17 cellular contexts compared by ENCODE assay signal in genomic region chr2:85457877-85458316, GRCh38. TPM values are rescaled to one million over a fixed set of nuclear protein-coding genes. Genes with fewer than 3 reads are reported as not detected.
A peak's percentile ranks its signal among the peaks of the same experiment; 100 is the strongest.
DNase-seq lines count a peak whose midpoint lies in the region; ATAC-seq, FAIRE-seq and TF ChIP-seq lines count a peak whose summit lies in the region.
"Had no signal": no experiment of that assay in that cellular context is flagged by ENCODE, and none has a peak within 500 bp of the region (broad histone marks: within the 10 kb centered on the region; RNA-seq: fewer than 3 reads in every experiment).

No MANE protein-coding gene starts in this region.

- no peak overlapping the region for H3K4me3 Mint-ChIP-seq in Calu3 (ENCODE audit: low read depth, unreplicated experiment)
- H3K4me3 Mint-ChIP-seq in endothelial cell (ENCODE audit: unreplicated experiment) = no peak overlapping the region
- H3K4me3 Mint-ChIP-seq: activated CD8-positive, alpha-beta T cell treated with anti-CD3 and anti-CD28 coated beads for 36 hours; memory B cell had no signal

- H3K27ac Mint-ChIP-seq in Calu3 (ENCODE audit: unreplicated experiment) (peak overlapping the region; percentile 52), endothelial cell (ENCODE audit: unreplicated experiment) (no peak overlapping the region)
- H3K27ac Mint-ChIP-seq: activated CD8-positive, alpha-beta T cell treated with anti-CD3 and anti-CD28 coated beads for 36 hours; memory B cell had no signal

- 76 to 79% methylated on average over 6 of the region's 6 CpGs for WGBS in pancreas, 2 donors

- H3K27me3 Mint-ChIP-seq in Calu3 (ENCODE audit: unreplicated experiment) (no peaks in the 10 kb centered on the region), endothelial cell (ENCODE audit: unreplicated experiment) (peaks cover 4% of the 10 kb centered on the region)
- H3K27me3 Mint-ChIP-seq: activated CD8-positive, alpha-beta T cell treated with anti-CD3 and anti-CD28 coated beads for 36 hours had no signal

- DNase-seq in Calu3 (no peak), NCI-H2081 (lab: John Stamatoyannopoulos, UW) (peak; percentile 25 to 51), caudate nucleus (lab: John Stamatoyannopoulos, UW) (peak in 41 of 61 donors; percentile 12 to 94 (median 51)), pancreas (peak in 1 of 6 donors; percentile 13), occipital lobe (lab: John Stamatoyannopoulos, UW) (no peak), GM19238 (ENCODE audit: insufficient read length, low spot score) (no peak), endothelial cell (ENCODE audit: low spot score) (no peak), UCSD-AML1 (lab: John Stamatoyannopoulos, UW; ENCODE audit: unreplicated experiment) (no peak)
- DNase-seq: activated CD8-positive, alpha-beta T cell treated with anti-CD3 and anti-CD28 coated beads for 36 hours; central memory CD4-positive, alpha-beta T cell; NCI-H446 treated with DMSO at 0.1 percent for 48 hours; stimulated activated CD4-positive, alpha-beta T cell treated with anti-CD3 and anti-CD28 coated beads, Interleukin-2, amount 100 ng/mL, for 48 hours; stimulated activated naive CD4-positive, alpha-beta T cell treated with Interleukin-2 at 50 U/mL for 16 hours had no signal

- H3K36me3 Mint-ChIP-seq in Calu3 (ENCODE audit: insufficient read depth, unreplicated experiment) (no peaks in the 10 kb centered on the region), endothelial cell (ENCODE audit: low read depth, unreplicated experiment) (no peaks in the 10 kb centered on the region)
- H3K36me3 Mint-ChIP-seq: memory B cell had no signal

- peak; percentile 8 to 62 (median 42) for ATAC-seq in pancreas
- ATAC-seq: activated CD8-positive, alpha-beta T cell treated with anti-CD3 and anti-CD28 coated beads for 36 hours; Right ventricle myocardium inferior had no signal

- H3K9me3 Mint-ChIP-seq in Calu3 (ENCODE audit: low read depth, unreplicated experiment) = peaks cover 2% of the 10 kb centered on the region
- H3K9me3 Mint-ChIP-seq in endothelial cell (ENCODE audit: unreplicated experiment) = no peaks in the 10 kb centered on the region
- H3K9me3 Mint-ChIP-seq: activated CD8-positive, alpha-beta T cell treated with anti-CD3 and anti-CD28 coated beads for 36 hours; memory B cell had no signal

- intact Hi-C loops in Calu3 (cut with micrococcal nuclease; ENCODE audit: unreplicated experiment) (no loop called here), pancreas (cut with DNase I) (no loop called here)

- CTCF ChIA-PET in Calu3 (lab: Charles Lee) = no interaction called here

- H3K4me1 ChIP-seq in pancreas = peaks cover 0 to 8% (median 0%) of the 10 kb centered on the region in 3 donors
- H3K4me1 ChIP-seq: BLaER1 had no signal

- H3K36me3 ChIP-seq in pancreas = no peaks in the 10 kb centered on the region
- H3K36me3 ChIP-seq: BLaER1 had no signal

- no peak for FAIRE-seq in pancreas (lab: Jason Lieb, UNC)

- H3K27ac ChIP-seq in caudate nucleus (ENCODE audit: low read depth, low read length) (no peak overlapping the region), pancreas (no peak overlapping the region)
- H3K27ac ChIP-seq: BLaER1 had no signal

- no peak for TF ChIP-seq CTCF in Calu3 (IDR thresholded peaks at IDR 0.05; ENCODE audit: unreplicated experiment)
- no peak for TF ChIP-seq CTCF in pancreas (IDR thresholded peaks at IDR 0.05)
- no peak for TF ChIP-seq CTCF in endothelial cell (IDR thresholded peaks at IDR 0.05; ENCODE audit: unreplicated experiment)

- BruUV-seq in Calu3 (replicated peaks; lab: Mats Ljungman, UMichigan) = no TSS peak

- H3K9me3 ChIP-seq in pancreas = no peaks in the 10 kb centered on the region
- H3K9me3 ChIP-seq: BLaER1 had no signal

- no peak overlapping the region for H3K4me3 ChIP-seq in pancreas
- H3K4me3 ChIP-seq: BLaER1 had no signal

- H3K4me1 Mint-ChIP-seq in Calu3 (ENCODE audit: low read depth, unreplicated experiment) = peaks cover 38% of the 10 kb centered on the region
- H3K4me1 Mint-ChIP-seq in endothelial cell (ENCODE audit: unreplicated experiment) = peaks cover 10% of the 10 kb centered on the region
- H3K4me1 Mint-ChIP-seq: memory B cell had no signal

- no peaks in the 10 kb centered on the region for H3K27me3 ChIP-seq in pancreas
- H3K27me3 ChIP-seq: BLaER1 had no signal

RNA-seq across cellular contexts. Expression of gene SH2D6, which starts 39.4 kb away (rescaled TPM):
- total RNA-seq in Calu3 (2022) (1.8 and 2.4 TPM in 2 replicates), pancreas (1 to 10 TPM in 5 of 6 donors, under 1 TPM in 1; 0.70 to 9.7 (median 2.8) TPM), occipital lobe (0.47 TPM), endothelial cell (ENCODE audit: unreplicated experiment) (0.33 TPM)
- 10 to 100 TPM; 21.3 to 28.1 TPM for polyA plus RNA-seq in pancreas
- total RNA-seq: epithelial cell of proximal tubule, Right ventricle myocardium inferior had no signal

RNA-seq across cellular contexts. Expression of gene CAPG, which starts 47.7 kb away (rescaled TPM):
- total RNA-seq in Calu3 (2022) (230 and 238 TPM in 2 replicates), pancreas (100 to 1,000 TPM in 1 of 6 donors, 10 to 100 TPM in 5; 10.9 to 111 (median 29.0) TPM), occipital lobe (11.1 TPM), endothelial cell (ENCODE audit: unreplicated experiment) (76.4 TPM)
- 10 to 100 TPM; 37.6 to 41.3 TPM for polyA plus RNA-seq in pancreas

Comparison
In these comparisons a context has a peak if more than half of its experiments do, and no peak if none do; other contexts are left out.
1. DNase-seq: peak in NCI-H2081 (2 of 2) and caudate nucleus (41 of 61); none in Calu3 (single experiment), occipital lobe (single experiment), GM19238 (single experiment), endothelial cell (single experiment) and UCSD-AML1 (single experiment).